Comparison of ENCODE assay signal across 1 cellular context in genomic region chr17:63699638-63700527, GRCh38.
TF ChIP-seq lines count a peak whose summit lies in the region.

Gene LIMD2, minus strand, starts transcription at chr17:63700125. Its CDS starts 827 bp downstream, at chr17:63699298.

TF ChIP-seq in HepG2, 621 proteins besides CTCF, POLR2A, EP300 and RAD21 (continued from another document and continues in another):
- TF ChIP-seq ZBTB44 (CRISPR knock-in tag; IDR thresholded peaks at IDR 0.05) (no peak), SOX5 (CRISPR knock-in tag; IDR thresholded peaks at IDR 0.05; ENCODE audit: borderline replicate concordance) (no peak), EEA1 (CRISPR knock-in tag; IDR thresholded peaks at IDR 0.05; ENCODE audit: borderline replicate concordance) (peak; percentile 36; the same call in 1 of the 2 replicates), ZNF20 (CRISPR knock-in tag; IDR thresholded peaks at IDR 0.05) (no peak), ZBTB40 (IDR thresholded peaks at IDR 0.05) (no peak), ZBTB40 (CRISPR knock-in tag; IDR thresholded peaks at IDR 0.05) (no peak), ZFX (CRISPR knock-in tag; IDR thresholded peaks at IDR 0.05; ENCODE audit: low read depth) (peak; percentile 60), PRPF4 (IDR thresholded peaks at IDR 0.05; ENCODE audit: low read depth, low read length, poor library complexity, severe bottlenecking) (no peak), PAWR (CRISPR knock-in tag; IDR thresholded peaks at IDR 0.05; ENCODE audit: borderline replicate concordance) (no peak), ZNF747 (CRISPR knock-in tag; IDR thresholded peaks at IDR 0.05; ENCODE audit: borderline replicate concordance) (no peak), RBFOX2 (IDR thresholded peaks at IDR 0.05; ENCODE audit: low read depth, low read length) (no peak), GATAD1 (CRISPR knock-in tag; IDR thresholded peaks at IDR 0.05) (no peak), TCF7 (IDR thresholded peaks at IDR 0.05; ENCODE audit: low read depth) (no peak), ZNF570 (CRISPR knock-in tag; IDR thresholded peaks at IDR 0.05; ENCODE audit: borderline replicate concordance) (no peak), NKX3-1 (CRISPR knock-in tag; IDR thresholded peaks at IDR 0.05) (no peak), ZNF17 (CRISPR knock-in tag; IDR thresholded peaks at IDR 0.05) (no peak), ZNF569 (CRISPR knock-in tag; IDR thresholded peaks at IDR 0.05; ENCODE audit: borderline replicate concordance) (no peak), ZNF619 (CRISPR knock-in tag; IDR thresholded peaks at IDR 0.05) (no peak), SETDB1 (CRISPR knock-in tag; IDR thresholded peaks at IDR 0.05; ENCODE audit: borderline replicate concordance) (no peak), THAP9 (CRISPR knock-in tag; IDR thresholded peaks at IDR 0.05; ENCODE audit: borderline replicate concordance) (no peak), ZBTB4 (CRISPR knock-in tag; IDR thresholded peaks at IDR 0.05; ENCODE audit: borderline replicate concordance) (no peak), TGIF2 (CRISPR knock-in tag; IDR thresholded peaks at IDR 0.05) (no peak), SATB2 (CRISPR knock-in tag; IDR thresholded peaks at IDR 0.05) (no peak), EZH2 (conservative IDR thresholded peaks at IDR 0.05; ENCODE audit: low read depth, low read length) (no peak), GPN1 (CRISPR knock-in tag; IDR thresholded peaks at IDR 0.05; ENCODE audit: borderline replicate concordance) (no peak), ATF6 (CRISPR knock-in tag; conservative IDR thresholded peaks at IDR 0.05) (no peak), ZNF329 (CRISPR knock-in tag; IDR thresholded peaks at IDR 0.05; ENCODE audit: low read depth) (peak; percentile 55; the same call in 1 of the 2 replicates)
- TF ChIP-seq, protein P1, sequence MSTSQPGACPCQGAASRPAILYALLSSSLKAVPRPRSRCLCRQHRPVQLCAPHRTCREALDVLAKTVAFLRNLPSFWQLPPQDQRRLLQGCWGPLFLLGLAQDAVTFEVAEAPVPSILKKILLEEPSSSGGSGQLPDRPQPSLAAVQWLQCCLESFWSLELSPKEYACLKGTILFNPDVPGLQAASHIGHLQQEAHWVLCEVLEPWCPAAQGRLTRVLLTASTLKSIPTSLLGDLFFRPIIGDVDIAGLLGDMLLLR (CRISPR knock-in tag; IDR thresholded peaks at IDR 0.05) = no peak
- TF ChIP-seq, protein P2, sequence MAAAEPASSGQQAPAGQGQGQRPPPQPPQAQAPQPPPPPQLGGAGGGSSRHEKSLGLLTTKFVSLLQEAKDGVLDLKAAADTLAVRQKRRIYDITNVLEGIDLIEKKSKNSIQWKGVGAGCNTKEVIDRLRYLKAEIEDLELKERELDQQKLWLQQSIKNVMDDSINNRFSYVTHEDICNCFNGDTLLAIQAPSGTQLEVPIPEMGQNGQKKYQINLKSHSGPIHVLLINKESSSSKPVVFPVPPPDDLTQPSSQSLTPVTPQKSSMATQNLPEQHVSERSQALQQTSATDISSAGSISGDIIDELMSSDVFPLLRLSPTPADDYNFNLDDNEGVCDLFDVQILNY (CRISPR knock-in tag; conservative IDR thresholded peaks at IDR 0.05) = no peak
- TF ChIP-seq, protein P3, sequence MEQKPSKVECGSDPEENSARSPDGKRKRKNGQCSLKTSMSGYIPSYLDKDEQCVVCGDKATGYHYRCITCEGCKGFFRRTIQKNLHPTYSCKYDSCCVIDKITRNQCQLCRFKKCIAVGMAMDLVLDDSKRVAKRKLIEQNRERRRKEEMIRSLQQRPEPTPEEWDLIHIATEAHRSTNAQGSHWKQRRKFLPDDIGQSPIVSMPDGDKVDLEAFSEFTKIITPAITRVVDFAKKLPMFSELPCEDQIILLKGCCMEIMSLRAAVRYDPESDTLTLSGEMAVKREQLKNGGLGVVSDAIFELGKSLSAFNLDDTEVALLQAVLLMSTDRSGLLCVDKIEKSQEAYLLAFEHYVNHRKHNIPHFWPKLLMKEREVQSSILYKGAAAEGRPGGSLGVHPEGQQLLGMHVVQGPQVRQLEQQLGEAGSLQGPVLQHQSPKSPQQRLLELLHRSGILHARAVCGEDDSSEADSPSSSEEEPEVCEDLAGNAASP (CRISPR knock-in tag; IDR thresholded peaks at IDR 0.05; ENCODE audit: borderline replicate concordance) = peak; percentile 5; the same call in 1 of the 2 replicates
